9 cellular contexts compared by ENCODE assay signal in genomic region chr4:173538903-173539445, GRCh38. TPM values are rescaled to one million over a fixed set of nuclear protein-coding genes. Genes with fewer than 3 reads are reported as not detected.
DNase-seq lines count a peak whose midpoint lies in the region; ATAC-seq and TF ChIP-seq lines count a peak whose summit lies in the region.
"Had no signal": no experiment of that assay in that cellular context is flagged by ENCODE, and none has a peak within 500 bp of the region (broad histone marks: within the 10 kb centered on the region; RNA-seq: fewer than 3 reads in every experiment).

No MANE protein-coding gene starts in this region.

- in situ Hi-C loops in ACHN (cut with HindIII; ENCODE audit: low pct_ligation_motif_present, low pct_unique_long_range_greater_than_20kb, low sequenced_read_pairs) = no loop called here

- peak; percentile 54 for DNase-seq in GF-D8 (lab: John Stamatoyannopoulos, UW)
- peak; percentile 54 for DNase-seq in NCI-H69 (lab: John Stamatoyannopoulos, UW)
- peak; percentile 50 for DNase-seq in fibroblast of villous mesenchyme (ENCODE audit: low read depth)
- no peak for DNase-seq in retinal pigment epithelial cell (ENCODE audit: low read depth)
- DNase-seq in iPS-NIHi11 (ENCODE audit: low spot score) = no peak
- DNase-seq in ACHN = no peak

- peak overlapping the region; percentile 54 for H3K4me3 ChIP-seq in fibroblast of villous mesenchyme (ENCODE audit: low read depth, low read length)
- peak overlapping the region; percentile 9 for H3K4me3 ChIP-seq in retinal pigment epithelial cell (ENCODE audit: low read length)

- ATAC-seq in GM19351 (IDR thresholded peaks at IDR 0.05; ENCODE audit: unreplicated experiment) (no peak), HG02970 (IDR thresholded peaks at IDR 0.05; ENCODE audit: low FRiP score, unreplicated experiment) (no peak)

- no peak for TF ChIP-seq CTCF in fibroblast of villous mesenchyme (IDR thresholded peaks at IDR 0.05; ENCODE audit: insufficient read depth, low read depth, low read length)
- TF ChIP-seq CTCF in retinal pigment epithelial cell (conservative IDR thresholded peaks at IDR 0.05; ENCODE audit: low read depth, low read length) = no peak

RNA-seq across cellular contexts. Expression of gene HAND2, which starts 8.9 kb away (rescaled TPM):
- 45.4 and 71.7 TPM in 2 replicates for total RNA-seq in fibroblast of villous mesenchyme
- total RNA-seq: lung microvascular endothelial cell had no signal

Comparison
In these comparisons a context has a peak if more than half of its experiments do, and no peak if none do; other contexts are left out.
1. DNase-seq: peak in GF-D8 (single experiment), NCI-H69 (single experiment) and fibroblast of villous mesenchyme (single experiment); none in retinal pigment epithelial cell (single experiment), iPS-NIHi11 (single experiment) and ACHN (single experiment).